In genomic region chr15:31197497-31198414, GRCh38 we compare ENCODE assay signal across 8 cellular contexts.
DNase-seq lines count a peak whose midpoint lies in the region; ATAC-seq and TF ChIP-seq lines count a peak whose summit lies in the region.

No MANE protein-coding gene starts in this region.

- ATAC-seq in HG02642 (IDR thresholded peaks at IDR 0.05; ENCODE audit: poor library complexity, unreplicated experiment) (peak; percentile 41), GM18517 (IDR thresholded peaks at IDR 0.05; ENCODE audit: unreplicated experiment) (no peak)

- TF ChIP-seq CTCF in fibroblast of mammary gland (conservative IDR thresholded peaks at IDR 0.05; ENCODE audit: control insufficient read depth, insufficient read depth, low read depth, low read length) (peak; percentile 68), parathyroid adenoma (IDR thresholded peaks at IDR 0.05) (peak; percentile 12), coronary artery (IDR thresholded peaks at IDR 0.05) (no peak)

- H3K4me1 Mint-ChIP-seq in activated CD4-positive, alpha-beta T cell treated with anti-CD3 and anti-CD28 coated beads, Interleukin-2, amount 10 ng/mL, durations not matched to agents 24 days and 14 days, result peaks cover 19% of the 10 kb centered on the region

- H3K4me3 Mint-ChIP-seq in activated CD4-positive, alpha-beta T cell treated with anti-CD3 and anti-CD28 coated beads, Interleukin-2, amount 10 ng/mL, durations not matched to agents 24 days and 14 days, result no peak overlapping the region

- peak; percentile 8 for DNase-seq in CMK (ENCODE audit: low read depth)
- DNase-seq in activated CD4-positive, alpha-beta T cell treated with anti-CD3 and anti-CD28 coated beads, Interleukin-2, amount 10 ng/mL, durations not matched to agents 24 days and 14 days, result peak; percentile 82
- DNase-seq in fibroblast of mammary gland (ENCODE audit: low read depth), result peak; percentile 29
- DNase-seq in NCI-H1048 (lab: John Stamatoyannopoulos, UW), result no peak
- no peak for DNase-seq in coronary artery (ENCODE audit: low spot score)

- no peaks in the 10 kb centered on the region for H3K36me3 Mint-ChIP-seq in activated CD4-positive, alpha-beta T cell treated with anti-CD3 and anti-CD28 coated beads, Interleukin-2, amount 10 ng/mL, durations not matched to agents 24 days and 14 days (ENCODE audit: low read depth)

- H3K27me3 Mint-ChIP-seq in activated CD4-positive, alpha-beta T cell treated with anti-CD3 and anti-CD28 coated beads, Interleukin-2, amount 10 ng/mL, durations not matched to agents 24 days and 14 days, result peaks cover 12% of the 10 kb centered on the region

- no peak overlapping the region for H3K27ac ChIP-seq in parathyroid adenoma
- H3K27ac ChIP-seq in coronary artery, result no peak overlapping the region

- no peaks in the 10 kb centered on the region for H3K4me1 ChIP-seq in parathyroid adenoma

- no peaks in the 10 kb centered on the region for H3K36me3 ChIP-seq in parathyroid adenoma (ENCODE audit: control insufficient read depth, insufficient read depth, low read length)

- no peaks in the 10 kb centered on the region for H3K9me3 ChIP-seq in parathyroid adenoma (ENCODE audit: control insufficient read depth, low read length)

- intact Hi-C loops in activated CD4-positive, alpha-beta T cell treated with anti-CD3 and anti-CD28 coated beads, Interleukin-2, amount 10 ng/mL, durations not matched to agents 24 days and 14 days (cut with micrococcal nuclease), result no loop called here

- H3K27me3 ChIP-seq in parathyroid adenoma (ENCODE audit: control insufficient read depth, insufficient read depth, low read length), result no peaks in the 10 kb centered on the region

- no peak overlapping the region for H2AFZ ChIP-seq in parathyroid adenoma

- H3K4me3 ChIP-seq in fibroblast of mammary gland (ENCODE audit: control insufficient read depth, low read depth, low read length) (no peak overlapping the region), parathyroid adenoma (ENCODE audit: low read depth, low read length) (no peak overlapping the region), coronary artery (no peak overlapping the region)

- H3K4me2 ChIP-seq in parathyroid adenoma (ENCODE audit: low read length), result no peak overlapping the region

- H3K9ac ChIP-seq in parathyroid adenoma, result no peak overlapping the region

- no peaks in the 10 kb centered on the region for H3K79me2 ChIP-seq in parathyroid adenoma

- H3K27ac Mint-ChIP-seq in activated CD4-positive, alpha-beta T cell treated with anti-CD3 and anti-CD28 coated beads, Interleukin-2, amount 10 ng/mL, durations not matched to agents 24 days and 14 days, result peak overlapping the region; percentile 22

- H3K9me3 Mint-ChIP-seq in activated CD4-positive, alpha-beta T cell treated with anti-CD3 and anti-CD28 coated beads, Interleukin-2, amount 10 ng/mL, durations not matched to agents 24 days and 14 days, result peaks cover 3% of the 10 kb centered on the region

Comparison
In these comparisons a context has a peak if more than half of its experiments do, and no peak if none do; other contexts are left out.
1. DNase-seq: peak in CMK (single experiment), activated CD4-positive, alpha-beta T cell treated with anti-CD3 and anti-CD28 coated beads, Interleukin-2, amount 10 ng/mL, durations not matched to agents 24 days and 14 days (single experiment) and fibroblast of mammary gland (single experiment); none in NCI-H1048 (single experiment) and coronary artery (single experiment).